In the genomic region with DNA sequence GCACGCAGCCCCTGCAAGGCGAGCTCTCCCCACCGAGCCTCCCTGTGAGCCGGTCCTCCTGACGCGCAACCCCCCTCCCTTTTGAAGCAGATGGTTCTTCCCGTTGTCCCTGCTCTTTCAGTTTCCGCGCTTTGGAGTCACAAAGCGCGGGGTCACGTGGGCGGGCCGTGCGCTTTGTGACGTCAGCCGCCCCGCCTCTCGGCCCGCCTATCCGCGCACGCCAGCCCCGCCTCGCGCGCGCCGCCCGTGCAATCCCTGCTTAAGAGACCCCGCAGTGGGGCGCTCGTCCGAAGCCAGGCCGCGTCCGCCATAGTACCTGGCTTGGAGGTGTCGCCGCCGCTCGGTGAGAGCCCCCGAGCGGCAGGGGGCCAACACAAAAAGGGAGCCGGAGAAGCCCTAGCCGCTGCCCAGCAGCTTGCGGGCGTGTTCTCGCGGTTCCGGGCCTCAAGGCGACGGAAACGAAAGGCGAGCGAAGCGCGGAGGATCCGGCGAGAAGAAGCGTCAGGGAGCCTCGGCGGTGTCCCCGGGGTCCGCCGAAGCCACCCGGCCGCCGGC, we compare ENCODE assay signal across 1 cellular context.
A peak's percentile ranks its signal among the peaks of the same experiment; 100 is the strongest.
TF ChIP-seq lines count a peak whose summit lies in the region.

A gene with protein sequence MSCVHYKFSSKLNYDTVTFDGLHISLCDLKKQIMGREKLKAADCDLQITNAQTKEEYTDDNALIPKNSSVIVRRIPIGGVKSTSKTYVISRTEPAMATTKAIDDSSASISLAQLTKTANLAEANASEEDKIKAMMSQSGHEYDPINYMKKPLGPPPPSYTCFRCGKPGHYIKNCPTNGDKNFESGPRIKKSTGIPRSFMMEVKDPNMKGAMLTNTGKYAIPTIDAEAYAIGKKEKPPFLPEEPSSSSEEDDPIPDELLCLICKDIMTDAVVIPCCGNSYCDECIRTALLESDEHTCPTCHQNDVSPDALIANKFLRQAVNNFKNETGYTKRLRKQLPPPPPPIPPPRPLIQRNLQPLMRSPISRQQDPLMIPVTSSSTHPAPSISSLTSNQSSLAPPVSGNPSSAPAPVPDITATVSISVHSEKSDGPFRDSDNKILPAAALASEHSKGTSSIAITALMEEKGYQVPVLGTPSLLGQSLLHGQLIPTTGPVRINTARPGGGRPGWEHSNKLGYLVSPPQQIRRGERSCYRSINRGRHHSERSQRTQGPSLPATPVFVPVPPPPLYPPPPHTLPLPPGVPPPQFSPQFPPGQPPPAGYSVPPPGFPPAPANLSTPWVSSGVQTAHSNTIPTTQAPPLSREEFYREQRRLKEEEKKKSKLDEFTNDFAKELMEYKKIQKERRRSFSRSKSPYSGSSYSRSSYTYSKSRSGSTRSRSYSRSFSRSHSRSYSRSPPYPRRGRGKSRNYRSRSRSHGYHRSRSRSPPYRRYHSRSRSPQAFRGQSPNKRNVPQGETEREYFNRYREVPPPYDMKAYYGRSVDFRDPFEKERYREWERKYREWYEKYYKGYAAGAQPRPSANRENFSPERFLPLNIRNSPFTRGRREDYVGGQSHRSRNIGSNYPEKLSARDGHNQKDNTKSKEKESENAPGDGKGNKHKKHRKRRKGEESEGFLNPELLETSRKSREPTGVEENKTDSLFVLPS (N-terminal part only) (plus strand): TSS at position 272 of the 555 bp plus-strand sequence. CDS start 1,061 bp downstream, outside the sequence.

TF ChIP-seq in HepG2, 621 proteins besides CTCF, POLR2A, EP300 and RAD21 (continued from another document and continues in another):
- TF ChIP-seq, protein P1, sequence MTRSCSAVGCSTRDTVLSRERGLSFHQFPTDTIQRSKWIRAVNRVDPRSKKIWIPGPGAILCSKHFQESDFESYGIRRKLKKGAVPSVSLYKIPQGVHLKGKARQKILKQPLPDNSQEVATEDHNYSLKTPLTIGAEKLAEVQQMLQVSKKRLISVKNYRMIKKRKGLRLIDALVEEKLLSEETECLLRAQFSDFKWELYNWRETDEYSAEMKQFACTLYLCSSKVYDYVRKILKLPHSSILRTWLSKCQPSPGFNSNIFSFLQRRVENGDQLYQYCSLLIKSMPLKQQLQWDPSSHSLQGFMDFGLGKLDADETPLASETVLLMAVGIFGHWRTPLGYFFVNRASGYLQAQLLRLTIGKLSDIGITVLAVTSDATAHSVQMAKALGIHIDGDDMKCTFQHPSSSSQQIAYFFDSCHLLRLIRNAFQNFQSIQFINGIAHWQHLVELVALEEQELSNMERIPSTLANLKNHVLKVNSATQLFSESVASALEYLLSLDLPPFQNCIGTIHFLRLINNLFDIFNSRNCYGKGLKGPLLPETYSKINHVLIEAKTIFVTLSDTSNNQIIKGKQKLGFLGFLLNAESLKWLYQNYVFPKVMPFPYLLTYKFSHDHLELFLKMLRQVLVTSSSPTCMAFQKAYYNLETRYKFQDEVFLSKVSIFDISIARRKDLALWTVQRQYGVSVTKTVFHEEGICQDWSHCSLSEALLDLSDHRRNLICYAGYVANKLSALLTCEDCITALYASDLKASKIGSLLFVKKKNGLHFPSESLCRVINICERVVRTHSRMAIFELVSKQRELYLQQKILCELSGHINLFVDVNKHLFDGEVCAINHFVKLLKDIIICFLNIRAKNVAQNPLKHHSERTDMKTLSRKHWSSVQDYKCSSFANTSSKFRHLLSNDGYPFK (CRISPR knock-in tag; IDR thresholded peaks at IDR 0.05; ENCODE audit: borderline replicate concordance) = peak; percentile 80; the same call in 1 of the 2 replicates
- TF ChIP-seq ZNF616 (CRISPR knock-in tag; IDR thresholded peaks at IDR 0.05; ENCODE audit: low read depth) = no peak; the same call in 1 of the 2 replicates
- TF ChIP-seq TOPORS (CRISPR knock-in tag; IDR thresholded peaks at IDR 0.05) = peak; percentile 90; the same call in 1 of the 2 replicates
- TF ChIP-seq, protein P2, sequence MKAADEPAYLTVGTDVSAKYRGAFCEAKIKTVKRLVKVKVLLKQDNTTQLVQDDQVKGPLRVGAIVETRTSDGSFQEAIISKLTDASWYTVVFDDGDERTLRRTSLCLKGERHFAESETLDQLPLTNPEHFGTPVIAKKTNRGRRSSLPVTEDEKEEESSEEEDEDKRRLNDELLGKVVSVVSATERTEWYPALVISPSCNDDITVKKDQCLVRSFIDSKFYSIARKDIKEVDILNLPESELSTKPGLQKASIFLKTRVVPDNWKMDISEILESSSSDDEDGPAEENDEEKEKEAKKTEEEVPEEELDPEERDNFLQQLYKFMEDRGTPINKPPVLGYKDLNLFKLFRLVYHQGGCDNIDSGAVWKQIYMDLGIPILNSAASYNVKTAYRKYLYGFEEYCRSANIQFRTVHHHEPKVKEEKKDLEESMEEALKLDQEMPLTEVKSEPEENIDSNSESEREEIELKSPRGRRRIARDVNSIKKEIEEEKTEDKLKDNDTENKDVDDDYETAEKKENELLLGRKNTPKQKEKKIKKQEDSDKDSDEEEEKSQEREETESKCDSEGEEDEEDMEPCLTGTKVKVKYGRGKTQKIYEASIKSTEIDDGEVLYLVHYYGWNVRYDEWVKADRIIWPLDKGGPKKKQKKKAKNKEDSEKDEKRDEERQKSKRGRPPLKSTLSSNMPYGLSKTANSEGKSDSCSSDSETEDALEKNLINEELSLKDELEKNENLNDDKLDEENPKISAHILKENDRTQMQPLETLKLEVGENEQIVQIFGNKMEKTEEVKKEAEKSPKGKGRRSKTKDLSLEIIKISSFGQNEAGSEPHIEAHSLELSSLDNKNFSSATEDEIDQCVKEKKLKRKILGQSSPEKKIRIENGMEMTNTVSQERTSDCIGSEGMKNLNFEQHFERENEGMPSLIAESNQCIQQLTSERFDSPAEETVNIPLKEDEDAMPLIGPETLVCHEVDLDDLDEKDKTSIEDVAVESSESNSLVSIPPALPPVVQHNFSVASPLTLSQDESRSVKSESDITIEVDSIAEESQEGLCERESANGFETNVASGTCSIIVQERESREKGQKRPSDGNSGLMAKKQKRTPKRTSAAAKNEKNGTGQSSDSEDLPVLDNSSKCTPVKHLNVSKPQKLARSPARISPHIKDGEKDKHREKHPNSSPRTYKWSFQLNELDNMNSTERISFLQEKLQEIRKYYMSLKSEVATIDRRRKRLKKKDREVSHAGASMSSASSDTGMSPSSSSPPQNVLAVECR (CRISPR knock-in tag; IDR thresholded peaks at IDR 0.05; ENCODE audit: borderline replicate concordance) = peak; percentile 98
- peak; percentile 76; the same call in 1 of the 2 replicates for TF ChIP-seq PPARG (CRISPR knock-in tag; conservative IDR thresholded peaks at IDR 0.05)
- TF ChIP-seq SRF (IDR thresholded peaks at IDR 0.05; ENCODE audit: low read depth, low read length) = no peak
- peak; percentile 67; the same call in 1 of the 2 replicates for TF ChIP-seq ZNF44 (CRISPR knock-in tag; IDR thresholded peaks at IDR 0.05)
- TF ChIP-seq ARNT (IDR thresholded peaks at IDR 0.05) = no peak
- TF ChIP-seq, protein P3, sequence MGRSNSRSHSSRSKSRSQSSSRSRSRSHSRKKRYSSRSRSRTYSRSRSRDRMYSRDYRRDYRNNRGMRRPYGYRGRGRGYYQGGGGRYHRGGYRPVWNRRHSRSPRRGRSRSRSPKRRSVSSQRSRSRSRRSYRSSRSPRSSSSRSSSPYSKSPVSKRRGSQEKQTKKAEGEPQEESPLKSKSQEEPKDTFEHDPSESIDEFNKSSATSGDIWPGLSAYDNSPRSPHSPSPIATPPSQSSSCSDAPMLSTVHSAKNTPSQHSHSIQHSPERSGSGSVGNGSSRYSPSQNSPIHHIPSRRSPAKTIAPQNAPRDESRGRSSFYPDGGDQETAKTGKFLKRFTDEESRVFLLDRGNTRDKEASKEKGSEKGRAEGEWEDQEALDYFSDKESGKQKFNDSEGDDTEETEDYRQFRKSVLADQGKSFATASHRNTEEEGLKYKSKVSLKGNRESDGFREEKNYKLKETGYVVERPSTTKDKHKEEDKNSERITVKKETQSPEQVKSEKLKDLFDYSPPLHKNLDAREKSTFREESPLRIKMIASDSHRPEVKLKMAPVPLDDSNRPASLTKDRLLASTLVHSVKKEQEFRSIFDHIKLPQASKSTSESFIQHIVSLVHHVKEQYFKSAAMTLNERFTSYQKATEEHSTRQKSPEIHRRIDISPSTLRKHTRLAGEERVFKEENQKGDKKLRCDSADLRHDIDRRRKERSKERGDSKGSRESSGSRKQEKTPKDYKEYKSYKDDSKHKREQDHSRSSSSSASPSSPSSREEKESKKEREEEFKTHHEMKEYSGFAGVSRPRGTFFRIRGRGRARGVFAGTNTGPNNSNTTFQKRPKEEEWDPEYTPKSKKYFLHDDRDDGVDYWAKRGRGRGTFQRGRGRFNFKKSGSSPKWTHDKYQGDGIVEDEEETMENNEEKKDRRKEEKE (IDR thresholded peaks at IDR 0.05) = no peak
- TF ChIP-seq ZC3H13 (CRISPR knock-in tag; IDR thresholded peaks at IDR 0.05) = no peak
- peak; percentile 93 for TF ChIP-seq ZNF605 (CRISPR knock-in tag; IDR thresholded peaks at IDR 0.05)
- TF ChIP-seq, protein P4, sequence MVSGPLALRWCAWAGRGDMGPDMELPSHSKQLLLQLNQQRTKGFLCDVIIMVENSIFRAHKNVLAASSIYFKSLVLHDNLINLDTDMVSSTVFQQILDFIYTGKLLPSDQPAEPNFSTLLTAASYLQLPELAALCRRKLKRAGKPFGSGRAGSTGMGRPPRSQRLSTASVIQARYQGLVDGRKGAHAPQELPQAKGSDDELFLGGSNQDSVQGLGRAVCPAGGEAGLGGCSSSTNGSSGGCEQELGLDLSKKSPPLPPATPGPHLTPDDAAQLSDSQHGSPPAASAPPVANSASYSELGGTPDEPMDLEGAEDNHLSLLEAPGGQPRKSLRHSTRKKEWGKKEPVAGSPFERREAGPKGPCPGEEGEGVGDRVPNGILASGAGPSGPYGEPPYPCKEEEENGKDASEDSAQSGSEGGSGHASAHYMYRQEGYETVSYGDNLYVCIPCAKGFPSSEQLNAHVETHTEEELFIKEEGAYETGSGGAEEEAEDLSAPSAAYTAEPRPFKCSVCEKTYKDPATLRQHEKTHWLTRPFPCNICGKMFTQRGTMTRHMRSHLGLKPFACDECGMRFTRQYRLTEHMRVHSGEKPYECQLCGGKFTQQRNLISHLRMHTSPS (CRISPR knock-in tag; IDR thresholded peaks at IDR 0.05; ENCODE audit: low read depth) = no peak
- 0 out of 2 replicates have a peak, but pooled peaks have one; percentile 58 for TF ChIP-seq ATAD3A (CRISPR knock-in tag; IDR thresholded peaks at IDR 0.05)
- TF ChIP-seq MXD4 (CRISPR knock-in tag; IDR thresholded peaks at IDR 0.05) = peak; percentile 88; the same call in 1 of the 2 replicates
- TF ChIP-seq, protein P5, sequence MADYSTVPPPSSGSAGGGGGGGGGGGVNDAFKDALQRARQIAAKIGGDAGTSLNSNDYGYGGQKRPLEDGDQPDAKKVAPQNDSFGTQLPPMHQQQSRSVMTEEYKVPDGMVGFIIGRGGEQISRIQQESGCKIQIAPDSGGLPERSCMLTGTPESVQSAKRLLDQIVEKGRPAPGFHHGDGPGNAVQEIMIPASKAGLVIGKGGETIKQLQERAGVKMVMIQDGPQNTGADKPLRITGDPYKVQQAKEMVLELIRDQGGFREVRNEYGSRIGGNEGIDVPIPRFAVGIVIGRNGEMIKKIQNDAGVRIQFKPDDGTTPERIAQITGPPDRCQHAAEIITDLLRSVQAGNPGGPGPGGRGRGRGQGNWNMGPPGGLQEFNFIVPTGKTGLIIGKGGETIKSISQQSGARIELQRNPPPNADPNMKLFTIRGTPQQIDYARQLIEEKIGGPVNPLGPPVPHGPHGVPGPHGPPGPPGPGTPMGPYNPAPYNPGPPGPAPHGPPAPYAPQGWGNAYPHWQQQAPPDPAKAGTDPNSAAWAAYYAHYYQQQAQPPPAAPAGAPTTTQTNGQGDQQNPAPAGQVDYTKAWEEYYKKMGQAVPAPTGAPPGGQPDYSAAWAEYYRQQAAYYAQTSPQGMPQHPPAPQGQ (CRISPR knock-in tag; IDR thresholded peaks at IDR 0.05; ENCODE audit: borderline replicate concordance) = no peak
- TF ChIP-seq HMG20B (CRISPR knock-in tag; conservative IDR thresholded peaks at IDR 0.05) = peak; percentile 54; the same call in 1 of the 2 replicates
- TF ChIP-seq, protein P6, sequence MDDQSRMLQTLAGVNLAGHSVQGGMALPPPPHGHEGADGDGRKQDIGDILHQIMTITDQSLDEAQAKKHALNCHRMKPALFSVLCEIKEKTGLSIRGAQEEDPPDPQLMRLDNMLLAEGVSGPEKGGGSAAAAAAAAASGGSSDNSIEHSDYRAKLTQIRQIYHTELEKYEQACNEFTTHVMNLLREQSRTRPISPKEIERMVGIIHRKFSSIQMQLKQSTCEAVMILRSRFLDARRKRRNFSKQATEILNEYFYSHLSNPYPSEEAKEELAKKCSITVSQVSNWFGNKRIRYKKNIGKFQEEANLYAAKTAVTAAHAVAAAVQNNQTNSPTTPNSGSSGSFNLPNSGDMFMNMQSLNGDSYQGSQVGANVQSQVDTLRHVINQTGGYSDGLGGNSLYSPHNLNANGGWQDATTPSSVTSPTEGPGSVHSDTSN (CRISPR knock-in tag; IDR thresholded peaks at IDR 0.05; ENCODE audit: borderline replicate concordance) = no peak; the same call in 1 of the 2 replicates
- TF ChIP-seq ISX (CRISPR knock-in tag; conservative IDR thresholded peaks at IDR 0.05) = no peak; the same call in 1 of the 2 replicates
- TF ChIP-seq ZNF143 (CRISPR knock-in tag; IDR thresholded peaks at IDR 0.05) = peak; percentile 13; the same call in 1 of the 2 replicates
- TF ChIP-seq ZEB1 (IDR thresholded peaks at IDR 0.05; ENCODE audit: insufficient replicate concordance, low read depth) = no peak
- TF ChIP-seq SPEN (CRISPR knock-in tag; IDR thresholded peaks at IDR 0.05; ENCODE audit: low read depth) = peak; percentile 96; the same call in 1 of the 2 replicates
- TF ChIP-seq, protein P7, sequence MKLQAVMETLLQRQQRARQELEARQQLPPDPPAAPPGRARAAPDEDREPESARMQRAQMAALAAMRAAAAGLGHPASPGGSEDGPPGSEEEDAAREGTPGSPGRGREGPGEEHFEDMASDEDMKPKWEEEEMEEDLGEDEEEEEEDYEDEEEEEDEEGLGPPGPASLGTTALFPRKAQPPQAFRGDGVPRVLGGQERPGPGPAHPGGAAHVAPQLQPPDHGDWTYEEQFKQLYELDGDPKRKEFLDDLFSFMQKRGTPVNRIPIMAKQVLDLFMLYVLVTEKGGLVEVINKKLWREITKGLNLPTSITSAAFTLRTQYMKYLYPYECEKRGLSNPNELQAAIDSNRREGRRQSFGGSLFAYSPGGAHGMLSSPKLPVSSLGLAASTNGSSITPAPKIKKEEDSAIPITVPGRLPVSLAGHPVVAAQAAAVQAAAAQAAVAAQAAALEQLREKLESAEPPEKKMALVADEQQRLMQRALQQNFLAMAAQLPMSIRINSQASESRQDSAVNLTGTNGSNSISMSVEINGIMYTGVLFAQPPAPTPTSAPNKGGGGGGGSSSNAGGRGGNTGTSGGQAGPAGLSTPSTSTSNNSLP (IDR thresholded peaks at IDR 0.05; ENCODE audit: low read depth, low read length) = no peak; the same call in 1 of the 2 replicates
- TF ChIP-seq ZNF780A (CRISPR knock-in tag; IDR thresholded peaks at IDR 0.05) = no peak
